Comparison of ENCODE assay signal across 13 cellular contexts in genomic region chr7:103660455-103661371, GRCh38.
DNase-seq lines count a peak whose midpoint lies in the region; ATAC-seq, FAIRE-seq and TF ChIP-seq lines count a peak whose summit lies in the region.
"Had no signal": no experiment of that assay in that cellular context is flagged by ENCODE, and none has a peak within 500 bp of the region (broad histone marks: within the 10 kb centered on the region; RNA-seq: fewer than 3 reads in every experiment).

No MANE protein-coding gene starts in this region.

- TF ChIP-seq CTCF in astrocyte (IDR thresholded peaks at IDR 0.05; ENCODE audit: insufficient read depth, low read depth, low read length) (no peak), keratinocyte (optimal IDR thresholded peaks at IDR 0.05 in 1 of 3, IDR thresholded peaks at IDR 0.05 in 1 of 3, conservative IDR thresholded peaks at IDR 0.05 in 1 of 3; ENCODE audit: extremely low read depth in 1 of 3, insufficient read depth in 2 of 3, low read length in 3 of 3) (no peak)

- H3K27ac Mint-ChIP-seq in astrocyte (ENCODE audit: unreplicated experiment): peak overlapping the region; percentile 82
- H3K27ac Mint-ChIP-seq in activated naive CD4-positive, alpha-beta T cell treated with anti-CD3 and anti-CD28 coated beads, Interleukin-2, amount 10 ng/mL, durations not matched to agents 7 days and 5 days: no peak overlapping the region
- H3K27ac Mint-ChIP-seq: activated B cell treated with CpG ODN at 0.5 μM for 24 hours had no signal

- dilution Hi-C loops in keratinocyte (cut with MboI; ENCODE audit: extremely low pct_ligation_motif_present, low sequenced_read_pairs): no loop called here

- peaks cover 3% of the 10 kb centered on the region for H3K27me3 Mint-ChIP-seq in astrocyte (ENCODE audit: low read depth, unreplicated experiment)
- H3K27me3 Mint-ChIP-seq in activated naive CD4-positive, alpha-beta T cell treated with anti-CD3 and anti-CD28 coated beads, Interleukin-2, amount 10 ng/mL, durations not matched to agents 7 days and 5 days: no peaks in the 10 kb centered on the region

- peaks cover 12% of the 10 kb centered on the region for H3K4me1 Mint-ChIP-seq in astrocyte (ENCODE audit: low read depth, unreplicated experiment)
- no peaks in the 10 kb centered on the region for H3K4me1 Mint-ChIP-seq in activated naive CD4-positive, alpha-beta T cell treated with anti-CD3 and anti-CD28 coated beads, Interleukin-2, amount 10 ng/mL, durations not matched to agents 7 days and 5 days
- H3K4me1 Mint-ChIP-seq: activated B cell treated with CpG ODN at 0.5 μM for 24 hours had no signal

- H2AFZ ChIP-seq in ACC112 (ENCODE audit: low read length, unreplicated experiment) (peak overlapping the region; percentile 66), astrocyte (ENCODE audit: low read depth, low read length) (peak overlapping the region; percentile 6), keratinocyte (ENCODE audit: control insufficient read depth, low read length) (peak overlapping the region; percentile 23)

- CTCF ChIA-PET in activated naive CD4-positive, alpha-beta T cell treated with anti-CD3 and anti-CD28 coated beads, Interleukin-2, amount 10 ng/mL, durations not matched to agents 7 days and 5 days (lab: Charles Lee): no interaction called here

- no peak overlapping the region for H3K4me3 ChIP-seq in ACC112 (ENCODE audit: low read depth, low read length)
- no peak overlapping the region for H3K4me3 ChIP-seq in astrocyte (ENCODE audit: insufficient read depth, low read depth, low read length)
- no peak overlapping the region for H3K4me3 ChIP-seq in keratinocyte (ENCODE audit: control insufficient read depth in 2 of 3, extremely low read depth in 1 of 3, insufficient read depth in 2 of 3, low read depth in 1 of 3, low read length in 3 of 3)
- H3K4me3 ChIP-seq: BLaER1, prostate gland had no signal

- FAIRE-seq in astrocyte (lab: Jason Lieb, UNC): peak; percentile 50
- peak; percentile 44 for FAIRE-seq in keratinocyte (lab: Jason Lieb, UNC)
- FAIRE-seq: GM12891 had no signal

- no peaks in the 10 kb centered on the region for H3K27me3 ChIP-seq in ACC112 (ENCODE audit: insufficient read depth, low read length)
- H3K27me3 ChIP-seq in astrocyte (ENCODE audit: insufficient read depth, low read length): no peaks in the 10 kb centered on the region
- no peaks in the 10 kb centered on the region for H3K27me3 ChIP-seq in keratinocyte (ENCODE audit: control insufficient read depth, extremely low read depth, insufficient read depth, low read length)
- H3K27me3 ChIP-seq: BLaER1 had no signal

- H3K4me1 ChIP-seq in ACC112 (ENCODE audit: control insufficient read depth, insufficient read depth, low read length, unreplicated experiment): peaks cover 15% of the 10 kb centered on the region
- peaks cover 9% of the 10 kb centered on the region for H3K4me1 ChIP-seq in astrocyte (ENCODE audit: insufficient read depth, low read length)
- H3K4me1 ChIP-seq in keratinocyte (ENCODE audit: control insufficient read depth, extremely low read depth, insufficient read depth, low read length): no peaks in the 10 kb centered on the region
- H3K4me1 ChIP-seq: BLaER1, prostate gland had no signal

- DNase-seq in HS-27A (ENCODE audit: low read depth) (peak; percentile 46), astrocyte (ENCODE audit: low read depth) (peak; percentile 64), keratinocyte (ENCODE audit: low read depth, low spot score) (no peak)
- no peak for DNase-seq in activated naive CD4-positive, alpha-beta T cell treated with anti-CD3 and anti-CD28 coated beads, Interleukin-2, amount 10 ng/mL, durations not matched to agents 7 days and 5 days
- no peak for DNase-seq in stimulated activated naive CD4-positive, alpha-beta T cell (lab: John Stamatoyannopoulos, UW)
- DNase-seq: activated B cell treated with CpG ODN at 0.5 μM for 24 hours, Kasumi-1 had no signal

- H3K9me3 Mint-ChIP-seq in astrocyte (ENCODE audit: unreplicated experiment): no peaks in the 10 kb centered on the region
- no peaks in the 10 kb centered on the region for H3K9me3 Mint-ChIP-seq in activated naive CD4-positive, alpha-beta T cell treated with anti-CD3 and anti-CD28 coated beads, Interleukin-2, amount 10 ng/mL, durations not matched to agents 7 days and 5 days
- H3K9me3 Mint-ChIP-seq: activated B cell treated with CpG ODN at 0.5 μM for 24 hours had no signal

- H3K36me3 ChIP-seq in ACC112 (ENCODE audit: insufficient read depth, low read length) (no peaks in the 10 kb centered on the region), astrocyte (ENCODE audit: insufficient read depth, low read length) (no peaks in the 10 kb centered on the region), keratinocyte (ENCODE audit: control insufficient read depth in 2 of 2, extremely low read depth in 1 of 2, insufficient read depth in 2 of 2, low read length in 2 of 2) (no peaks in the 10 kb centered on the region)
- H3K36me3 ChIP-seq: BLaER1, prostate gland had no signal

- no peak for ATAC-seq in HG03135 (IDR thresholded peaks at IDR 0.05; ENCODE audit: unreplicated experiment)
- no peak for ATAC-seq in GM19328 (IDR thresholded peaks at IDR 0.05; ENCODE audit: unreplicated experiment)

- H3K4me3 Mint-ChIP-seq in astrocyte (ENCODE audit: unreplicated experiment): no peak overlapping the region
- H3K4me3 Mint-ChIP-seq in activated naive CD4-positive, alpha-beta T cell treated with anti-CD3 and anti-CD28 coated beads, Interleukin-2, amount 10 ng/mL, durations not matched to agents 7 days and 5 days: no peak overlapping the region
- H3K4me3 Mint-ChIP-seq: activated B cell treated with CpG ODN at 0.5 μM for 24 hours had no signal

- H3K4me2 ChIP-seq in astrocyte (ENCODE audit: low read length) (peak overlapping the region; percentile 7), keratinocyte (ENCODE audit: control insufficient read depth, extremely low read depth, insufficient read depth, low read depth, low read length) (no peak overlapping the region)
- H3K4me2 ChIP-seq: BLaER1 had no signal

- H4K20me1 ChIP-seq in astrocyte (ENCODE audit: insufficient read depth, low read length) (no peaks in the 10 kb centered on the region), keratinocyte (ENCODE audit: control insufficient read depth, extremely low read depth, insufficient read depth, low read length) (no peaks in the 10 kb centered on the region)
- H4K20me1 ChIP-seq: BLaER1 had no signal

- H3K79me2 ChIP-seq in ACC112 (ENCODE audit: control insufficient read depth, insufficient read depth, low read length, unreplicated experiment) (no peaks in the 10 kb centered on the region), astrocyte (ENCODE audit: insufficient read depth, low read length) (no peaks in the 10 kb centered on the region), keratinocyte (ENCODE audit: control insufficient read depth, insufficient read depth, low read length) (no peaks in the 10 kb centered on the region)

- H3K27ac ChIP-seq in ACC112 (ENCODE audit: low read depth, low read length) (peak overlapping the region; percentile 30; the same call in 1 of the 2 replicates), astrocyte (ENCODE audit: low read depth, low read length) (no peak overlapping the region), keratinocyte (ENCODE audit: control insufficient read depth, insufficient read depth, low read length) (no peak overlapping the region)
- H3K27ac ChIP-seq: BLaER1, prostate gland had no signal

- no peaks in the 10 kb centered on the region for H3K36me3 Mint-ChIP-seq in astrocyte (ENCODE audit: low read depth, unreplicated experiment)
- no peaks in the 10 kb centered on the region for H3K36me3 Mint-ChIP-seq in activated naive CD4-positive, alpha-beta T cell treated with anti-CD3 and anti-CD28 coated beads, Interleukin-2, amount 10 ng/mL, durations not matched to agents 7 days and 5 days

- H3K9ac ChIP-seq in astrocyte (ENCODE audit: low read length): no peak overlapping the region
- H3K9ac ChIP-seq in keratinocyte (ENCODE audit: control insufficient read depth, extremely low read depth, insufficient read depth, low read length): no peak overlapping the region
- H3K9ac ChIP-seq: BLaER1 had no signal

- no peaks in the 10 kb centered on the region for H3K9me1 ChIP-seq in keratinocyte (ENCODE audit: control insufficient read depth, extremely low read depth, insufficient read depth, low read length)

- H3K9me3 ChIP-seq in astrocyte (ENCODE audit: insufficient read depth, low read depth, low read length) (no peaks in the 10 kb centered on the region), keratinocyte (ENCODE audit: control insufficient read depth, low read depth, low read length) (no peaks in the 10 kb centered on the region)
- H3K9me3 ChIP-seq: BLaER1, prostate gland had no signal

Comparison
In these comparisons a context has a peak if more than half of its experiments do, and no peak if none do; other contexts are left out.
1. H2AFZ ChIP-seq: peak in every context shown above with its lines; median percentile 66 in ACC112; 23 in keratinocyte; 6 in astrocyte.
2. DNase-seq: peak in HS-27A (single experiment) and astrocyte (single experiment); none in keratinocyte (single experiment), activated naive CD4-positive, alpha-beta T cell treated with anti-CD3 and anti-CD28 coated beads, Interleukin-2, amount 10 ng/mL, durations not matched to agents 7 days and 5 days (single experiment) and stimulated activated naive CD4-positive, alpha-beta T cell (0 of 6).